ENCODE assay signal across 8 cellular contexts in genomic region chr17:29592850-29593545, GRCh38. TPM values are rescaled to one million over a fixed set of nuclear protein-coding genes. Genes with fewer than 3 reads are reported as not detected.
DNase-seq lines count a peak whose midpoint lies in the region; TF ChIP-seq lines count a peak whose summit lies in the region.

ANKRD13B (plus strand) TSS chr17:29593132; CDS start chr17:29593622, 490 bp downstream.

- peak within 1 kb of the TSS; percentile 83 to 92 (median 86) for H3K27ac ChIP-seq in esophagus muscularis mucosa (replicated peaks in 1 of 4)

- H3K4me3 ChIP-seq in esophagus muscularis mucosa, result peak within 1 kb of the TSS; percentile 79 to 99 (median 86)

- H3K4me3 Mint-ChIP-seq in activated CD4-positive, alpha-beta memory T cell treated with anti-CD3 and anti-CD28 coated beads for 36 hours, result peak within 1 kb of the TSS; percentile 91
- H3K4me3 Mint-ChIP-seq in nephron, result peak within 1 kb of the TSS; percentile 82 to 94 (median 92)

- CTCF ChIA-PET in activated CD4-positive, alpha-beta memory T cell treated with anti-CD3 and anti-CD28 coated beads for 36 hours (lab: Charles Lee), result interaction anchor here (0.7 to 5.0 kb wide), 12 partner anchors 10 to 297 kb away, joined by 3 to 159 read pairs (median 12); partner anchors contain the start of genes ABHD15 and TP53I13

- H3K4me1 ChIP-seq in esophagus muscularis mucosa, result peaks cover 47 to 76% (median 65%) of the 10 kb centered on the region in 4 donors

- intact Hi-C loops in activated CD4-positive, alpha-beta memory T cell treated with anti-CD3 and anti-CD28 coated beads for 36 hours (cut with micrococcal nuclease), result no loop called here
- intact Hi-C loops in esophagus muscularis mucosa (cut with DNase I), result no loop called here

- no peaks in the 10 kb centered on the region for H3K27me3 ChIP-seq in esophagus muscularis mucosa

- no peak within 1 kb of the TSS for H3K27ac Mint-ChIP-seq in activated CD4-positive, alpha-beta memory T cell treated with anti-CD3 and anti-CD28 coated beads for 36 hours
- H3K27ac Mint-ChIP-seq in nephron, result peak within 1 kb of the TSS; percentile 87 to 96 (median 93)

- peak; percentile 37 to 74 (median 69) for DNase-seq in NCI-H1417 (lab: John Stamatoyannopoulos, UW)
- DNase-seq in NCI-H1417 treated with DMSO at 0.1 percent for 48 hours (lab: John Stamatoyannopoulos, UW), result no peak
- peak; percentile 90 for DNase-seq in NCI-H1436 (lab: John Stamatoyannopoulos, UW)
- peak; percentile 59 for DNase-seq in activated CD4-positive, alpha-beta memory T cell treated with anti-CD3 and anti-CD28 coated beads for 36 hours
- no peak for DNase-seq in esophagus muscularis mucosa (ENCODE audit: extremely low spot score)
- DNase-seq in iPS-NIHi11 (ENCODE audit: low spot score), result no peak
- DNase-seq in GM19238 (ENCODE audit: insufficient read length, low spot score), result no peak

- H3K36me3 ChIP-seq in esophagus muscularis mucosa, result no peaks in the 10 kb centered on the region

- no peaks in the 10 kb centered on the region for H3K9me3 ChIP-seq in esophagus muscularis mucosa

- H3K27me3 Mint-ChIP-seq in activated CD4-positive, alpha-beta memory T cell treated with anti-CD3 and anti-CD28 coated beads for 36 hours, result no peaks in the 10 kb centered on the region
- no peaks in the 10 kb centered on the region for H3K27me3 Mint-ChIP-seq in nephron (ENCODE audit: low read depth)

- TF ChIP-seq CTCF in esophagus muscularis mucosa (IDR thresholded peaks at IDR 0.05) (no peak), nephron (IDR thresholded peaks at IDR 0.05; ENCODE audit: unreplicated experiment in 3 of 3) (no peak)

- H3K36me3 Mint-ChIP-seq in activated CD4-positive, alpha-beta memory T cell treated with anti-CD3 and anti-CD28 coated beads for 36 hours, result peaks cover 2% of the 10 kb centered on the region
- H3K36me3 Mint-ChIP-seq in nephron (ENCODE audit: low read depth), result no peaks in the 10 kb centered on the region

- H3K4me1 Mint-ChIP-seq in activated CD4-positive, alpha-beta memory T cell treated with anti-CD3 and anti-CD28 coated beads for 36 hours (ENCODE audit: low read depth), result peaks cover 44% of the 10 kb centered on the region
- H3K4me1 Mint-ChIP-seq in nephron, result peaks cover 49% of the 10 kb centered on the region

- 3% methylated on average over 7 of the region's 94 CpGs for WGBS in esophagus muscularis mucosa

- POLR2A ChIA-PET in activated CD4-positive, alpha-beta memory T cell treated with anti-CD3 and anti-CD28 coated beads for 36 hours (lab: Charles Lee), result interaction anchor here (1.2 to 3.2 kb wide), 6 partner anchors 10 to 25 kb away, joined by 3 to 13 read pairs (median 4); no protein-coding TSS in a partner anchor

- no peaks in the 10 kb centered on the region for H3K9me3 Mint-ChIP-seq in activated CD4-positive, alpha-beta memory T cell treated with anti-CD3 and anti-CD28 coated beads for 36 hours
- no peaks in the 10 kb centered on the region for H3K9me3 Mint-ChIP-seq in nephron

- TF ChIP-seq POLR2A in esophagus muscularis mucosa (IDR thresholded peaks at IDR 0.05; ENCODE audit: low read depth), result no peak

- no peak for TF ChIP-seq EP300 in esophagus muscularis mucosa (IDR thresholded peaks at IDR 0.05)

RNA-seq across cellular contexts. Expression of gene ANKRD13B, which starts in this region (rescaled TPM):
- 10 to 100 TPM; 14.1 to 15.1 TPM for total RNA-seq in activated CD4-positive, alpha-beta memory T cell treated with anti-CD3 and anti-CD28 coated beads for 36 hours
- total RNA-seq in esophagus muscularis mucosa, result 10 to 100 TPM in 3 of 4 donors, 1 to 10 TPM in 1; 8.0 to 16.1 (median 13.4) TPM

Comparison
In these comparisons a context has a peak if more than half of its experiments do, and no peak if none do; other contexts are left out.
1. DNase-seq: peak in NCI-H1417 (3 of 3), NCI-H1436 (single experiment) and activated CD4-positive, alpha-beta memory T cell treated with anti-CD3 and anti-CD28 coated beads for 36 hours (single experiment); none in NCI-H1417 treated with DMSO at 0.1 percent for 48 hours (single experiment), esophagus muscularis mucosa (single experiment), iPS-NIHi11 (single experiment) and GM19238 (single experiment).